ENCODE assay signal across 8 cellular contexts in genomic region chr12:49763006-49763591, GRCh38. TPM values are rescaled to one million over a fixed set of nuclear protein-coding genes. Genes with fewer than 3 reads are reported as not detected.
A peak's percentile ranks its signal among the peaks of the same experiment; 100 is the strongest.
DNase-seq lines count a peak whose midpoint lies in the region; ATAC-seq and TF ChIP-seq lines count a peak whose summit lies in the region.

No MANE protein-coding gene starts in this region.

- peak; percentile 61 for DNase-seq in NCI-H2227 (lab: John Stamatoyannopoulos, UW; ENCODE audit: unreplicated experiment)
- DNase-seq in NCI-H2227 treated with DMSO at 0.1 percent for 48 hours (lab: John Stamatoyannopoulos, UW), result no peak
- peak; percentile 25 for DNase-seq in NCI-H510A (lab: John Stamatoyannopoulos, UW)
- peak; percentile 78 for DNase-seq in activated CD8-positive, alpha-beta memory T cell treated with anti-CD3 and anti-CD28 coated beads, Interleukin-2, amount 50 U/mL, for 4 hours
- peak; percentile 52 for DNase-seq in epidermal melanocyte (ENCODE audit: insufficient read length, low spot score)
- peak; percentile 74 for DNase-seq in natural killer cell
- DNase-seq in stimulated activated naive B cell treated with anti-CD40 and anti-IgM and Interleukin-4, amounts not matched to agents 10 μg/mL and 1 μg/mL and 100 μg/mL, for 72 hours, result peak; percentile 42

- intact Hi-C loops in natural killer cell (cut with micrococcal nuclease), result loop anchor here (1.0 to 2.0 kb wide), 2 partner anchors 22 to 76 kb away; partner anchors contain the start of gene TMBIM6

- H3K27me3 Mint-ChIP-seq in natural killer cell (ENCODE audit: low read depth in 2 of 2), result no peaks in the 10 kb centered on the region
- H3K27me3 Mint-ChIP-seq in stimulated activated naive B cell treated with anti-CD40 and anti-IgM and Interleukin-4, amounts not matched to agents 10 μg/mL and 1 μg/mL and 100 μg/mL, for 72 hours, result no peaks in the 10 kb centered on the region

- peak overlapping the region; percentile 6 for H3K4me3 Mint-ChIP-seq in natural killer cell
- H3K4me3 Mint-ChIP-seq in stimulated activated naive B cell treated with anti-CD40 and anti-IgM and Interleukin-4, amounts not matched to agents 10 μg/mL and 1 μg/mL and 100 μg/mL, for 72 hours, result peak overlapping the region in 1 of 2 donors; percentile 43

- peak overlapping the region; percentile 80 to 88 for H3K27ac Mint-ChIP-seq in natural killer cell
- H3K27ac Mint-ChIP-seq in stimulated activated naive B cell treated with anti-CD40 and anti-IgM and Interleukin-4, amounts not matched to agents 10 μg/mL and 1 μg/mL and 100 μg/mL, for 72 hours, result peak overlapping the region; percentile 37

- ATAC-seq in natural killer cell (peak; percentile 85 to 92 (median 88)), HG03521 (IDR thresholded peaks at IDR 0.05; ENCODE audit: unreplicated experiment) (no peak)
- peak; percentile 71 to 73 for ATAC-seq in stimulated activated naive B cell treated with anti-CD40 and anti-IgM and Interleukin-4, amounts not matched to agents 10 μg/mL and 1 μg/mL and 100 μg/mL, for 72 hours (replicated peaks)

- TF ChIP-seq CTCF in natural killer cell (IDR thresholded peaks at IDR 0.05), result peak; percentile 82

- no peaks in the 10 kb centered on the region for H3K9me3 Mint-ChIP-seq in natural killer cell
- no peaks in the 10 kb centered on the region for H3K9me3 Mint-ChIP-seq in stimulated activated naive B cell treated with anti-CD40 and anti-IgM and Interleukin-4, amounts not matched to agents 10 μg/mL and 1 μg/mL and 100 μg/mL, for 72 hours

- H3K4me1 Mint-ChIP-seq in natural killer cell, result peaks cover 38 to 40% of the 10 kb centered on the region in 2 donors
- H3K4me1 Mint-ChIP-seq in stimulated activated naive B cell treated with anti-CD40 and anti-IgM and Interleukin-4, amounts not matched to agents 10 μg/mL and 1 μg/mL and 100 μg/mL, for 72 hours, result peaks cover 43 to 57% of the 10 kb centered on the region in 2 donors

- H3K36me3 Mint-ChIP-seq in natural killer cell, result peaks cover 8% of the 10 kb centered on the region
- H3K36me3 Mint-ChIP-seq in stimulated activated naive B cell treated with anti-CD40 and anti-IgM and Interleukin-4, amounts not matched to agents 10 μg/mL and 1 μg/mL and 100 μg/mL, for 72 hours, result peaks cover 43 to 55% of the 10 kb centered on the region in 2 donors

RNA-seq across cellular contexts. Expression of gene TMBIM6, which starts 21.7 kb away (rescaled TPM):
- 100 to 1,000 TPM; 326 to 375 (median 366) TPM for total RNA-seq in natural killer cell

RNA-seq across cellular contexts. Expression of gene FMNL3, which starts 55.9 kb away (rescaled TPM):
- total RNA-seq in natural killer cell, result 10 to 100 TPM; 54.2 to 82.6 (median 58.7) TPM
